Comparison of ENCODE assay signal across 25 cellular contexts in genomic region chr14:53599221-53599945, GRCh38.
DNase-seq lines count a peak whose midpoint lies in the region; ATAC-seq and TF ChIP-seq lines count a peak whose summit lies in the region.
"Had no signal": no experiment of that assay in that cellular context is flagged by ENCODE, and none has a peak within 500 bp of the region (broad histone marks: within the 10 kb centered on the region; RNA-seq: fewer than 3 reads in every experiment).

No MANE protein-coding gene starts in this region.

- H3K27me3 ChIP-seq in HUES48 (ENCODE audit: control insufficient read depth, insufficient read depth, low read length), result no peaks in the 10 kb centered on the region
- H3K27me3 ChIP-seq in endodermal cell (ENCODE audit: control insufficient read depth, insufficient read depth, low read length, poor library complexity, severe bottlenecking), result no peaks in the 10 kb centered on the region
- H3K27me3 ChIP-seq: brain microvascular endothelial cell, colonic mucosa had no signal

- H3K27ac Mint-ChIP-seq in endodermal cell (peak overlapping the region; percentile 18), nephron progenitor cell (peak overlapping the region; percentile 95)
- H3K27ac Mint-ChIP-seq: activated CD4-positive, alpha-beta T cell treated with anti-CD3 and anti-CD28 coated beads, Interleukin-2, amount 10 ng/mL, durations not matched to agents 7 days and 5 days; activated CD8-positive, alpha-beta memory T cell treated with anti-CD3 and anti-CD28 coated beads, Interleukin-2, amount 10 ng/mL, durations not matched to agents 7 days and 5 days; activated naive CD8-positive, alpha-beta T cell treated with anti-CD3 and anti-CD28 coated beads, Interleukin-2, amount 10 ng/mL, durations not matched to agents 7 days and 5 days; activated T-helper 1 cell treated with anti-CD3 and anti-CD28 coated beads, Interleukin-12 subunit alpha, Interleukin-12 subunit beta, Interleukin-2, Interleukin-4 antibody, amounts not matched to agents 30 ng/mL and 10 ng/mL and 1 ng/mL, durations not matched to agents 14 hours and 24 hours and 36 hours; CD4-positive, alpha-beta memory T cell had no signal

- H3K4me3 ChIP-seq in HUES48 (ENCODE audit: low read depth, low read length) (no peak overlapping the region), endodermal cell (ENCODE audit: low read length) (peak overlapping the region; percentile 2)
- H3K4me3 ChIP-seq: colonic mucosa, GM12878 had no signal

- no peaks in the 10 kb centered on the region for H3K36me3 Mint-ChIP-seq in endodermal cell (ENCODE audit: low read depth)
- H3K36me3 Mint-ChIP-seq in nephron progenitor cell (ENCODE audit: low read depth), result no peaks in the 10 kb centered on the region
- H3K36me3 Mint-ChIP-seq: activated CD8-positive, alpha-beta memory T cell treated with anti-CD3 and anti-CD28 coated beads, Interleukin-2, amount 10 ng/mL, durations not matched to agents 7 days and 5 days; activated naive CD8-positive, alpha-beta T cell treated with anti-CD3 and anti-CD28 coated beads, Interleukin-2, amount 10 ng/mL, durations not matched to agents 7 days and 5 days; CD4-positive, alpha-beta memory T cell had no signal

- no peak overlapping the region for H3K9ac ChIP-seq in HUES48 (ENCODE audit: low read depth, low read length)
- H3K9ac ChIP-seq in endodermal cell (ENCODE audit: extremely low read depth, low read length, poor library complexity, severe bottlenecking), result no peak overlapping the region

- 77 to 85% methylated on average over 5 to 6 of the region's 6 CpGs for WGBS in endodermal cell (ENCODE audit: insufficient coverage in 1 of 2, insufficient read length in 1 of 2), 2 experiments

- no peak overlapping the region for H3K4me3 Mint-ChIP-seq in endodermal cell
- no peak overlapping the region for H3K4me3 Mint-ChIP-seq in nephron progenitor cell
- H3K4me3 Mint-ChIP-seq: activated CD4-positive, alpha-beta T cell treated with anti-CD3 and anti-CD28 coated beads, Interleukin-2, amount 10 ng/mL, durations not matched to agents 7 days and 5 days; activated CD8-positive, alpha-beta memory T cell treated with anti-CD3 and anti-CD28 coated beads, Interleukin-2, amount 10 ng/mL, durations not matched to agents 7 days and 5 days; activated naive CD8-positive, alpha-beta T cell treated with anti-CD3 and anti-CD28 coated beads, Interleukin-2, amount 10 ng/mL, durations not matched to agents 7 days and 5 days; activated T-helper 1 cell treated with anti-CD3 and anti-CD28 coated beads, Interleukin-12 subunit alpha, Interleukin-12 subunit beta, Interleukin-2, Interleukin-4 antibody, amounts not matched to agents 30 ng/mL and 10 ng/mL and 1 ng/mL, durations not matched to agents 14 hours and 24 hours and 36 hours; CD4-positive, alpha-beta memory T cell had no signal

- H3K4me1 Mint-ChIP-seq in endodermal cell (peaks cover 27% of the 10 kb centered on the region), nephron progenitor cell (peaks cover 30% of the 10 kb centered on the region)
- H3K4me1 Mint-ChIP-seq: activated CD4-positive, alpha-beta T cell treated with anti-CD3 and anti-CD28 coated beads, Interleukin-2, amount 10 ng/mL, durations not matched to agents 7 days and 5 days; activated CD8-positive, alpha-beta memory T cell treated with anti-CD3 and anti-CD28 coated beads, Interleukin-2, amount 10 ng/mL, durations not matched to agents 7 days and 5 days; activated naive CD8-positive, alpha-beta T cell treated with anti-CD3 and anti-CD28 coated beads, Interleukin-2, amount 10 ng/mL, durations not matched to agents 7 days and 5 days; CD4-positive, alpha-beta memory T cell had no signal

- TF ChIP-seq CTCF in endodermal cell (conservative IDR thresholded peaks at IDR 0.05) (no peak), nephron progenitor cell (IDR thresholded peaks at IDR 0.05) (no peak)

- ATAC-seq in GM21619 (IDR thresholded peaks at IDR 0.05; ENCODE audit: unreplicated experiment), result no peak
- ATAC-seq: activated CD8-positive, alpha-beta memory T cell treated with anti-CD3 and anti-CD28 coated beads, Interleukin-2, amount 10 ng/mL, durations not matched to agents 7 days and 5 days; GM12878; left lobe of liver had no signal

- H3K36me3 ChIP-seq in HUES48 (ENCODE audit: control insufficient read depth, insufficient read depth, low read length) (no peaks in the 10 kb centered on the region), endodermal cell (ENCODE audit: control insufficient read depth, insufficient read depth, low read length) (no peaks in the 10 kb centered on the region)
- H3K36me3 ChIP-seq: brain microvascular endothelial cell, colonic mucosa had no signal

- no peaks in the 10 kb centered on the region for H3K9me3 ChIP-seq in HUES48 (ENCODE audit: control insufficient read depth, insufficient read depth, low read length)
- no peaks in the 10 kb centered on the region for H3K9me3 ChIP-seq in endodermal cell (ENCODE audit: control insufficient read depth, low read length)
- H3K9me3 ChIP-seq: colonic mucosa had no signal

- H3K4me1 ChIP-seq in HUES48 (ENCODE audit: control insufficient read depth, insufficient read depth, low read length) (peaks cover 22% of the 10 kb centered on the region), endodermal cell (ENCODE audit: control insufficient read depth, insufficient read depth, low read length) (peaks cover 22% of the 10 kb centered on the region)
- H3K4me1 ChIP-seq: colonic mucosa had no signal

- H3K27ac ChIP-seq in HUES48 (ENCODE audit: low read depth, low read length), result peak overlapping the region; percentile 48
- peak overlapping the region; percentile 71 for H3K27ac ChIP-seq in endodermal cell (ENCODE audit: low read depth, low read length)
- H3K27ac ChIP-seq: brain microvascular endothelial cell, colonic mucosa had no signal

- no peaks in the 10 kb centered on the region for H3K27me3 Mint-ChIP-seq in endodermal cell (ENCODE audit: insufficient read depth)
- H3K27me3 Mint-ChIP-seq in nephron progenitor cell (ENCODE audit: low read depth, poor library complexity), result no peaks in the 10 kb centered on the region
- H3K27me3 Mint-ChIP-seq: activated CD4-positive, alpha-beta T cell treated with anti-CD3 and anti-CD28 coated beads, Interleukin-2, amount 10 ng/mL, durations not matched to agents 7 days and 5 days; activated CD8-positive, alpha-beta memory T cell treated with anti-CD3 and anti-CD28 coated beads, Interleukin-2, amount 10 ng/mL, durations not matched to agents 7 days and 5 days; CD4-positive, alpha-beta memory T cell had no signal

- H3K9me3 Mint-ChIP-seq in endodermal cell, result peaks cover 6% of the 10 kb centered on the region
- peaks cover 11% of the 10 kb centered on the region for H3K9me3 Mint-ChIP-seq in nephron progenitor cell
- H3K9me3 Mint-ChIP-seq: activated CD4-positive, alpha-beta T cell treated with anti-CD3 and anti-CD28 coated beads, Interleukin-2, amount 10 ng/mL, durations not matched to agents 7 days and 5 days; activated T-helper 1 cell treated with anti-CD3 and anti-CD28 coated beads, Interleukin-12 subunit alpha, Interleukin-12 subunit beta, Interleukin-2, Interleukin-4 antibody, amounts not matched to agents 30 ng/mL and 10 ng/mL and 1 ng/mL, durations not matched to agents 14 hours and 24 hours and 36 hours had no signal

- peak; percentile 75 for DNase-seq in NCI-H345 (lab: John Stamatoyannopoulos, UW)
- no peak for DNase-seq in endodermal cell
- no peak for DNase-seq in nephron progenitor cell
- no peak for DNase-seq in activated CD4-positive, alpha-beta T cell treated with anti-CD3 and anti-CD28 coated beads for 1 hour
- DNase-seq in SW480 (ENCODE audit: low spot score), result no peak
- DNase-seq in NK-92 treated with Interleukin-12 subunit alpha and Interleukin-12 subunit beta, amount 100 ng/mL, for 24 hours (lab: John Stamatoyannopoulos, UW), result no peak
- DNase-seq: activated CD4-positive, alpha-beta T cell treated with anti-CD3 and anti-CD28 coated beads, Interleukin-2, amount 10 ng/mL, durations not matched to agents 7 days and 5 days; activated CD8-positive, alpha-beta memory T cell treated with anti-CD3 and anti-CD28 coated beads, Interleukin-2, amount 10 ng/mL, durations not matched to agents 7 days and 5 days; activated naive CD8-positive, alpha-beta T cell treated with anti-CD3 and anti-CD28 coated beads, Interleukin-2, amount 10 ng/mL, durations not matched to agents 7 days and 5 days; brain microvascular endothelial cell; CD4-positive, alpha-beta memory T cell; colonic mucosa; HCEC 1CT; KG1; NCI-H1694 treated with DMSO at 0.1 percent for 48 hours; nucleus accumbens; retina; stimulated activated CD4-positive, alpha-beta T cell treated with anti-CD3 and anti-CD28 coated beads, Interleukin-4, amount 100 ng/mL, for 24 hours; stimulated activated naive CD4-positive, alpha-beta T cell treated with Interleukin-2 at 50 U/mL for 16 hours; T-helper 2 cell had no signal
